29 cellular contexts compared by ENCODE assay signal in the genomic region with DNA sequence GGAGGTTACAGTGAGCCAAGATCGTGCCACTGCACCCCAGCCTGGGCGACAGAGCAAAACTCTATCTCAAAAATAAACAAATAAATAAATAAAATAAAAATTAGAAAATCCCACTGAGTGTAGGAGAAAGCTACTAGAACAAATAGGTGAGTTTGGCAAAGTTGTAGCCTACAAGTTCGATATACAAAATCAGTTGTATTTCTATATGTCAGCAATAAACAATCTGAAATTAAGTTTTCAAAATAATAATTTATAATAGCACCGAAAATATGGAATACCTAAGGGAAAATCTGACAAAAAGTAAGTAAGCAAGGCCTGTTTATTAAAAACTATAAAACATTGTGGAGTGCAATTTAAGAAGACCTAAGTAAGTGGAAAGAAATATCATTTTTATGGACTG. TPM values are rescaled to one million over a fixed set of nuclear protein-coding genes. Genes with fewer than 3 reads are reported as not detected.
DNase-seq lines count a peak whose midpoint lies in the region; ATAC-seq, FAIRE-seq and TF ChIP-seq lines count a peak whose summit lies in the region.
"Had no signal": no experiment of that assay in that cellular context is flagged by ENCODE, and none has a peak within 500 bp of the region (broad histone marks: within the 10 kb centered on the region; RNA-seq: fewer than 3 reads in every experiment).

No MANE protein-coding gene starts in this region.

- POLR2A ChIA-PET in HepG2 (lab: Yijun Ruan, JAX): no interaction called here
- POLR2A ChIA-PET in K562 (lab: Yijun Ruan, JAX): no interaction called here

- H3K36me3 ChIP-seq in HepG2 (replicated peaks in 1 of 2; ENCODE audit: control insufficient read depth in 1 of 2, insufficient read depth in 2 of 2, low read length in 2 of 2) (no peaks in the 10 kb centered on the region), right lobe of liver (no peaks in the 10 kb centered on the region), K562 (ENCODE audit: control insufficient read depth, insufficient read depth, low read length) (no peaks in the 10 kb centered on the region)
- H3K36me3 ChIP-seq: BE2C, BLaER1 had no signal

- H3K79me2 ChIP-seq in HepG2 (ENCODE audit: insufficient read depth, low read length): no peaks in the 10 kb centered on the region
- H3K79me2 ChIP-seq in K562 (ENCODE audit: control insufficient read depth, insufficient read depth, low read length): no peaks in the 10 kb centered on the region

- CTCF ChIA-PET in HepG2 (lab: Yijun Ruan, JAX; ENCODE audit: low intra/inter-chr PET ratio, low total read pairs) (no interaction called here), K562 (lab: Yijun Ruan, JAX; ENCODE audit: low intra/inter-chr PET ratio) (no interaction called here)

- H3K4me2 ChIP-seq in HepG2 (ENCODE audit: low read depth, low read length) (no peak overlapping the region), K562 (ENCODE audit: insufficient read depth, low read length) (no peak overlapping the region)
- H3K4me2 ChIP-seq: BLaER1 had no signal

- peaks cover 0 to 2% of the 10 kb centered on the region in 2 experiments; a peak in 2 of 5 replicates for H3K27me3 ChIP-seq in HepG2 (ENCODE audit: control insufficient read depth in 1 of 2, insufficient read depth in 2 of 2, low read length in 2 of 2)
- H3K27me3 ChIP-seq in right lobe of liver: no peaks in the 10 kb centered on the region
- H3K27me3 ChIP-seq in K562 (ENCODE audit: control insufficient read depth in 2 of 2, insufficient read depth in 2 of 2, low read length in 2 of 2): no peaks in the 10 kb centered on the region
- H3K27me3 ChIP-seq: BE2C, BLaER1 had no signal

- no peak for TF ChIP-seq POLR2A in HepG2 (IDR thresholded peaks at IDR 0.05; ENCODE audit: insufficient read depth in 1 of 2, low read depth in 2 of 2, low read length in 2 of 2)
- no peak for TF ChIP-seq POLR2A in right lobe of liver (IDR thresholded peaks at IDR 0.05)
- TF ChIP-seq POLR2A in K562 (conservative IDR thresholded peaks at IDR 0.05): no peak

- FAIRE-seq in HepG2 (lab: Jason Lieb, UNC) (no peak), K562 (lab: Jason Lieb, UNC) (no peak)
- FAIRE-seq: GM12878, GM12892, GM18507 had no signal

- WGBS in HepG2 (ENCODE audit: low lambda C conversion rate): 7% methylated on average over 4 of the region's 4 CpGs
- 27% methylated on average over 2 of the region's 4 CpGs for WGBS in right lobe of liver (ENCODE audit: insufficient coverage, low coverage, low lambda C conversion rate, missing lambda C conversion rate)
- 2% methylated on average over 4 of the region's 4 CpGs for WGBS in K562 (ENCODE audit: insufficient coverage, low coverage, missing lambda C conversion rate)

- TF ChIP-seq CTCF in HepG2 (CRISPR knock-in tag; IDR thresholded peaks at IDR 0.05) (no peak), right lobe of liver (IDR thresholded peaks at IDR 0.05) (no peak), K562 (IDR thresholded peaks at IDR 0.05 in 2 of 3, conservative IDR thresholded peaks at IDR 0.05 in 1 of 3; ENCODE audit: insufficient read depth in 2 of 3, low read depth in 1 of 3, low read length in 3 of 3) (no peak)

- in situ Hi-C loops in HepG2 (cut with HindIII; ENCODE audit: extremely low pct_ligation_motif_present, low pct_unique_long_range_greater_than_20kb): no loop called here
- in situ Hi-C loops in K562 (cut with MboI): no loop called here

- H2AFZ ChIP-seq in HepG2 (ENCODE audit: low read length) (no peak overlapping the region), K562 (ENCODE audit: low read depth, low read length) (no peak overlapping the region)

- TF ChIP-seq EP300 in HepG2 (IDR thresholded peaks at IDR 0.05; ENCODE audit: low read depth in 2 of 2, low read length in 2 of 2) (no peak), HepG2 (CRISPR knock-in tag; IDR thresholded peaks at IDR 0.05; ENCODE audit: borderline replicate concordance) (no peak), K562 (IDR thresholded peaks at IDR 0.05; ENCODE audit: low read length) (no peak)

- no peaks in the 10 kb centered on the region for H4K20me1 ChIP-seq in HepG2 (ENCODE audit: insufficient read depth, low read length)
- H4K20me1 ChIP-seq in K562 (replicated peaks; ENCODE audit: control insufficient read depth, insufficient read depth, low read length): no peaks in the 10 kb centered on the region
- H4K20me1 ChIP-seq: BLaER1 had no signal

- BruUV-seq in HepG2 (replicated peaks; lab: Mats Ljungman, UMichigan) (no TSS peak), K562 (replicated peaks; lab: Mats Ljungman, UMichigan) (no TSS peak)

- H3K9ac ChIP-seq in HepG2 (ENCODE audit: insufficient read depth, low read depth, low read length) (no peak overlapping the region), K562 (ENCODE audit: insufficient read depth in 1 of 2, low read depth in 2 of 2, low read length in 2 of 2) (no peak overlapping the region)
- H3K9ac ChIP-seq: BLaER1 had no signal

- DNase-seq in HepG2 (ENCODE audit: low spot score) (no peak), right lobe of liver (no peak), K562 (ENCODE audit: extremely low read depth in 1 of 4, low spot score in 3 of 4) (no peak)
- DNase-seq: ACHN; BE2C; C1 segment of cervical spinal cord; CD4-positive, alpha-beta memory T cell; CD4-positive, CD25-positive, alpha-beta regulatory T cell; CD8-positive, alpha-beta memory T cell; COR-L47; DMS 273 treated with DMSO at 0.1 percent for 48 hours; DMS153; DMS53; DMS79; DND-41; EL; GDM1 had no signal

- H3K9me3 ChIP-seq in HepG2 (ENCODE audit: low read length) (no peaks in the 10 kb centered on the region), right lobe of liver (no peaks in the 10 kb centered on the region), K562 (replicated peaks; ENCODE audit: control insufficient read depth, insufficient read depth, low read depth, low read length) (no peaks in the 10 kb centered on the region)
- H3K9me3 ChIP-seq: BE2C had no signal

- intact Hi-C loops in HepG2 (cut with micrococcal nuclease; ENCODE audit: unreplicated experiment): no loop called here
- intact Hi-C loops in right lobe of liver (cut with DNase I): no loop called here
- intact Hi-C loops in K562 (cut with micrococcal nuclease): no loop called here

- H3K27ac ChIP-seq in HepG2 (ENCODE audit: extremely low read length, insufficient read depth, low read length) (no peak overlapping the region), right lobe of liver (no peak overlapping the region), K562 (ENCODE audit: extremely low read depth, low read depth, low read length) (no peak overlapping the region)
- H3K27ac ChIP-seq: 22Rv1, BLaER1 had no signal

- no peak for ATAC-seq in HepG2
- ATAC-seq in right lobe of liver: no peak
- no peak for ATAC-seq in K562
- ATAC-seq in HG02642 (IDR thresholded peaks at IDR 0.05; ENCODE audit: poor library complexity, unreplicated experiment): no peak
- ATAC-seq: GM12878 had no signal

- no peaks in the 10 kb centered on the region for H3K4me1 ChIP-seq in HepG2 (ENCODE audit: insufficient read depth, low read length)
- H3K4me1 ChIP-seq in right lobe of liver: no peaks in the 10 kb centered on the region
- H3K4me1 ChIP-seq in K562 (replicated peaks in 1 of 2; ENCODE audit: control insufficient read depth in 2 of 2, insufficient read depth in 2 of 2, low read length in 2 of 2): no peaks in the 10 kb centered on the region
- H3K4me1 ChIP-seq: BE2C had no signal

- TF ChIP-seq RAD21 in HepG2 (CRISPR knock-in tag; IDR thresholded peaks at IDR 0.05) (no peak), K562 (CRISPR knock-in tag; conservative IDR thresholded peaks at IDR 0.05 in 1 of 2, IDR thresholded peaks at IDR 0.05 in 1 of 2) (no peak)

- no peaks in the 10 kb centered on the region for H3K9me1 ChIP-seq in K562 (ENCODE audit: control insufficient read depth, insufficient read depth, low read length)

- no peak overlapping the region for H3K4me3 ChIP-seq in HepG2 (replicated peaks in 1 of 3; ENCODE audit: insufficient read depth in 1 of 3, low read depth in 2 of 3, low read length in 3 of 3)
- H3K4me3 ChIP-seq in right lobe of liver: no peak overlapping the region
- H3K4me3 ChIP-seq in K562: no peak overlapping the region
- H3K4me3 ChIP-seq: BLaER1, GM12878 had no signal

RNA-seq across cellular contexts. Expression of a gene that starts 5.1 kb away (rescaled TPM):
- not detected in 2 replicates for total RNA-seq in HepG2 (2016; rRNA removed; fragmentation: Illumina TruSeq; extraction: Trizol)
- not detected in 2 replicates for total RNA-seq in HepG2 (2016; cell fraction: cytosol; rRNA removed; fragmentation: Illumina TruSeq; extraction: Trizol; ENCODE audit: low read depth)
- total RNA-seq in HepG2 (2016; cell fraction: insoluble cytoplasmic fraction; rRNA removed; fragmentation: Illumina TruSeq; extraction: Trizol): not detected in 2 replicates
- total RNA-seq in HepG2 (2016; cell fraction: membrane; rRNA removed; fragmentation: Illumina TruSeq; extraction: Trizol): not detected in 2 replicates
- not detected in 2 replicates for total RNA-seq in HepG2 (2016; cell fraction: nucleus; rRNA removed; fragmentation: Illumina TruSeq; extraction: Trizol)
- not detected in 2 replicates for polyA plus RNA-seq in HepG2 (2011; rRNA removed)
- polyA plus RNA-seq in HepG2 (2011; cell fraction: cytosol; rRNA removed): not detected in 2 replicates
- not detected in 2 replicates for polyA plus RNA-seq in HepG2 (2011; cell fraction: nucleus; rRNA removed)
- not detected in 2 replicates for polyA plus RNA-seq in HepG2 (2012)
- not detected in 2 replicates for polyA plus RNA-seq in HepG2 (2016; cell fraction: cytosol; fragmentation: Illumina TruSeq; extraction: Trizol; ENCODE audit: low read depth)
- not detected in 2 replicates for polyA plus RNA-seq in HepG2 (2016; cell fraction: insoluble cytoplasmic fraction; fragmentation: Illumina TruSeq; extraction: Trizol; ENCODE audit: low read depth)
- not detected in 2 replicates for polyA plus RNA-seq in HepG2 (2016; cell fraction: membrane; fragmentation: Illumina TruSeq; extraction: Trizol; ENCODE audit: low read depth)
- not detected in 2 replicates for polyA plus RNA-seq in HepG2 (2016; cell fraction: nucleus; fragmentation: Illumina TruSeq; extraction: Trizol; ENCODE audit: insufficient read depth, low read depth)
- not detected in 2 replicates for polyA minus RNA-seq in HepG2 (2011; rRNA and poly(A)+ RNA removed; ENCODE audit: low replicate concordance)
- polyA minus RNA-seq in HepG2 (2011; cell fraction: cytosol; rRNA and poly(A)+ RNA removed): not detected in 2 replicates
- not detected in 2 replicates for polyA minus RNA-seq in HepG2 (2011; cell fraction: nucleus; rRNA and poly(A)+ RNA removed)
- total RNA-seq in right lobe of liver: not detected
- not detected in 2 replicates for total RNA-seq in K562 (2011; cell fraction: chromatin; rRNA removed; ENCODE audit: low replicate concordance)
- not detected in 2 replicates for total RNA-seq in K562 (2011; cell fraction: nucleolus; rRNA removed)
- total RNA-seq in K562 (2011; cell fraction: nucleoplasm; rRNA removed): not detected in 2 replicates
- not detected in 2 replicates for total RNA-seq in K562 (2014; rRNA removed)
- not detected in 2 replicates for total RNA-seq in K562 (2014; rRNA removed; fragmentation: Illumina TruSeq; extraction: Trizol)
- not detected in 2 replicates for total RNA-seq in K562 (2015; rRNA removed; fragmentation: Illumina TruSeq; extraction: Trizol)
- total RNA-seq in K562 (2021): not detected in 2 replicates
- polyA plus RNA-seq in K562 (2011; rRNA removed): not detected in 2 replicates
- polyA plus RNA-seq in K562 (2011; cell fraction: cytosol; rRNA removed): not detected in 2 replicates
- not detected in 2 replicates for polyA plus RNA-seq in K562 (2011; cell fraction: nucleus; rRNA removed)
- not detected in 2 replicates for polyA plus RNA-seq in K562 (2012)
- not detected in 2 replicates for polyA plus RNA-seq in K562 (2014; fragmentation: Illumina TruSeq; extraction: Trizol)
- not detected for polyA plus RNA-seq in K562 (2014; fragmentation: Nextera tagmentation; extraction: Ambion mirVana)
- polyA plus RNA-seq in K562 (2014; rRNA removed): not detected in 2 replicates
- not detected in 2 replicates for polyA minus RNA-seq in K562 (2011; rRNA and poly(A)+ RNA removed)
- not detected in 2 replicates for polyA minus RNA-seq in K562 (2011; cell fraction: cytosol; rRNA and poly(A)+ RNA removed)
- not detected in 2 replicates for polyA minus RNA-seq in K562 (2011; cell fraction: nucleus; rRNA and poly(A)+ RNA removed)
- total RNA-seq: A172; A673; CD4-positive, alpha-beta memory T cell; CD4-positive, CD25-positive, alpha-beta regulatory T cell; CD8-positive, alpha-beta memory T cell; Daoy; G401; GM12878 had no signal
- polyA plus RNA-seq: AG04450; CD14-positive monocyte; CD4-positive, alpha-beta memory T cell; CD4-positive, CD25-positive, alpha-beta regulatory T cell; CD8-positive, alpha-beta memory T cell; GM12878 had no signal

RNA-seq across cellular contexts. Expression of a gene that starts 27.1 kb away (rescaled TPM):
- total RNA-seq in HepG2 (2016; rRNA removed; fragmentation: Illumina TruSeq; extraction: Trizol) (not detected in 2 replicates), right lobe of liver (not detected), K562 (2014; rRNA removed) (not detected in 2 replicates), K562 (2014; rRNA removed; fragmentation: Illumina TruSeq; extraction: Trizol) (not detected in 2 replicates), K562 (2015; rRNA removed; fragmentation: Illumina TruSeq; extraction: Trizol) (not detected in 2 replicates), K562 (2021) (not detected in 2 replicates)
- not detected in 2 replicates for total RNA-seq in HepG2 (2016; cell fraction: cytosol; rRNA removed; fragmentation: Illumina TruSeq; extraction: Trizol; ENCODE audit: low read depth)
- not detected in 2 replicates for total RNA-seq in HepG2 (2016; cell fraction: insoluble cytoplasmic fraction; rRNA removed; fragmentation: Illumina TruSeq; extraction: Trizol)
- total RNA-seq in HepG2 (2016; cell fraction: membrane; rRNA removed; fragmentation: Illumina TruSeq; extraction: Trizol): not detected in 2 replicates
- not detected in 2 replicates for total RNA-seq in HepG2 (2016; cell fraction: nucleus; rRNA removed; fragmentation: Illumina TruSeq; extraction: Trizol)
- polyA plus RNA-seq in HepG2 (2011; rRNA removed) (not detected in 2 replicates), K562 (2011; rRNA removed) (not detected in 2 replicates), K562 (2014; fragmentation: Illumina TruSeq; extraction: Trizol) (not detected in 2 replicates), K562 (2014; fragmentation: Nextera tagmentation; extraction: Ambion mirVana) (not detected), K562 (2014; rRNA removed) (not detected in 2 replicates)
- polyA plus RNA-seq in HepG2 (2011; cell fraction: cytosol; rRNA removed): not detected in 2 replicates
- not detected in 2 replicates for polyA plus RNA-seq in HepG2 (2011; cell fraction: nucleus; rRNA removed)
- polyA plus RNA-seq in HepG2 (2012): not detected in 2 replicates
- polyA plus RNA-seq in HepG2 (2016; cell fraction: cytosol; fragmentation: Illumina TruSeq; extraction: Trizol; ENCODE audit: low read depth): not detected in 2 replicates
- polyA plus RNA-seq in HepG2 (2016; cell fraction: insoluble cytoplasmic fraction; fragmentation: Illumina TruSeq; extraction: Trizol; ENCODE audit: low read depth): not detected in 2 replicates
- polyA plus RNA-seq in HepG2 (2016; cell fraction: membrane; fragmentation: Illumina TruSeq; extraction: Trizol; ENCODE audit: low read depth): not detected in 2 replicates
- not detected in 2 replicates for polyA plus RNA-seq in HepG2 (2016; cell fraction: nucleus; fragmentation: Illumina TruSeq; extraction: Trizol; ENCODE audit: insufficient read depth, low read depth)
- polyA minus RNA-seq in HepG2 (2011; rRNA and poly(A)+ RNA removed; ENCODE audit: low replicate concordance): not detected in 2 replicates
- not detected in 2 replicates for polyA minus RNA-seq in HepG2 (2011; cell fraction: cytosol; rRNA and poly(A)+ RNA removed)
- not detected in 2 replicates for polyA minus RNA-seq in HepG2 (2011; cell fraction: nucleus; rRNA and poly(A)+ RNA removed)
- total RNA-seq in K562 (2011; cell fraction: chromatin; rRNA removed; ENCODE audit: low replicate concordance): not detected in 2 replicates
- total RNA-seq in K562 (2011; cell fraction: nucleolus; rRNA removed): not detected in 2 replicates
- not detected in 2 replicates for total RNA-seq in K562 (2011; cell fraction: nucleoplasm; rRNA removed)
- polyA plus RNA-seq in K562 (2011; cell fraction: cytosol; rRNA removed): not detected in 2 replicates
- not detected in 2 replicates for polyA plus RNA-seq in K562 (2011; cell fraction: nucleus; rRNA removed)
- polyA plus RNA-seq in K562 (2012): not detected in 2 replicates
- not detected in 2 replicates for polyA minus RNA-seq in K562 (2011; rRNA and poly(A)+ RNA removed)
- polyA minus RNA-seq in K562 (2011; cell fraction: cytosol; rRNA and poly(A)+ RNA removed): not detected in 2 replicates
- not detected in 2 replicates for polyA minus RNA-seq in K562 (2011; cell fraction: nucleus; rRNA and poly(A)+ RNA removed)
- total RNA-seq: A172; A673; CD4-positive, alpha-beta memory T cell; CD4-positive, CD25-positive, alpha-beta regulatory T cell; CD8-positive, alpha-beta memory T cell; Daoy; G401; GM12878 had no signal
- polyA plus RNA-seq: AG04450; CD14-positive monocyte; CD4-positive, alpha-beta memory T cell; CD4-positive, CD25-positive, alpha-beta regulatory T cell; CD8-positive, alpha-beta memory T cell; GM12878 had no signal

RNA-seq across cellular contexts. Expression of a gene that starts 42.7 kb away (rescaled TPM):
- total RNA-seq in HepG2 (2016; rRNA removed; fragmentation: Illumina TruSeq; extraction: Trizol) (not detected in 2 replicates), right lobe of liver (not detected), K562 (2014; rRNA removed) (not detected in 2 replicates), K562 (2014; rRNA removed; fragmentation: Illumina TruSeq; extraction: Trizol) (not detected in 2 replicates), K562 (2015; rRNA removed; fragmentation: Illumina TruSeq; extraction: Trizol) (not detected in 2 replicates), K562 (2021) (not detected in 2 replicates)
- not detected in 2 replicates for total RNA-seq in HepG2 (2016; cell fraction: cytosol; rRNA removed; fragmentation: Illumina TruSeq; extraction: Trizol; ENCODE audit: low read depth)
- not detected in 2 replicates for total RNA-seq in HepG2 (2016; cell fraction: insoluble cytoplasmic fraction; rRNA removed; fragmentation: Illumina TruSeq; extraction: Trizol)
- total RNA-seq in HepG2 (2016; cell fraction: membrane; rRNA removed; fragmentation: Illumina TruSeq; extraction: Trizol): not detected in 2 replicates
- not detected in 2 replicates for total RNA-seq in HepG2 (2016; cell fraction: nucleus; rRNA removed; fragmentation: Illumina TruSeq; extraction: Trizol)
- polyA plus RNA-seq in HepG2 (2011; rRNA removed) (not detected in 2 replicates), K562 (2011; rRNA removed) (not detected in 2 replicates), K562 (2014; fragmentation: Illumina TruSeq; extraction: Trizol) (not detected in 2 replicates), K562 (2014; fragmentation: Nextera tagmentation; extraction: Ambion mirVana) (not detected), K562 (2014; rRNA removed) (not detected in 2 replicates)
- polyA plus RNA-seq in HepG2 (2011; cell fraction: cytosol; rRNA removed): not detected in 2 replicates
- polyA plus RNA-seq in HepG2 (2011; cell fraction: nucleus; rRNA removed): not detected in 2 replicates
- polyA plus RNA-seq in HepG2 (2012): not detected in 2 replicates
- polyA plus RNA-seq in HepG2 (2016; cell fraction: cytosol; fragmentation: Illumina TruSeq; extraction: Trizol; ENCODE audit: low read depth): not detected in 2 replicates
- not detected in 2 replicates for polyA plus RNA-seq in HepG2 (2016; cell fraction: insoluble cytoplasmic fraction; fragmentation: Illumina TruSeq; extraction: Trizol; ENCODE audit: low read depth)
- not detected in 2 replicates for polyA plus RNA-seq in HepG2 (2016; cell fraction: membrane; fragmentation: Illumina TruSeq; extraction: Trizol; ENCODE audit: low read depth)
- polyA plus RNA-seq in HepG2 (2016; cell fraction: nucleus; fragmentation: Illumina TruSeq; extraction: Trizol; ENCODE audit: insufficient read depth, low read depth): not detected in 2 replicates
- not detected in 2 replicates for polyA minus RNA-seq in HepG2 (2011; rRNA and poly(A)+ RNA removed; ENCODE audit: low replicate concordance)
- not detected in 2 replicates for polyA minus RNA-seq in HepG2 (2011; cell fraction: cytosol; rRNA and poly(A)+ RNA removed)
- polyA minus RNA-seq in HepG2 (2011; cell fraction: nucleus; rRNA and poly(A)+ RNA removed): not detected in 2 replicates
- total RNA-seq in K562 (2011; cell fraction: chromatin; rRNA removed; ENCODE audit: low replicate concordance): not detected in 2 replicates
- total RNA-seq in K562 (2011; cell fraction: nucleolus; rRNA removed): not detected in 2 replicates
- total RNA-seq in K562 (2011; cell fraction: nucleoplasm; rRNA removed): not detected in 2 replicates
- not detected in 2 replicates for polyA plus RNA-seq in K562 (2011; cell fraction: cytosol; rRNA removed)
- not detected in 2 replicates for polyA plus RNA-seq in K562 (2011; cell fraction: nucleus; rRNA removed)
- not detected in 2 replicates for polyA plus RNA-seq in K562 (2012)
- not detected in 2 replicates for polyA minus RNA-seq in K562 (2011; rRNA and poly(A)+ RNA removed)
- polyA minus RNA-seq in K562 (2011; cell fraction: cytosol; rRNA and poly(A)+ RNA removed): not detected in 2 replicates
- polyA minus RNA-seq in K562 (2011; cell fraction: nucleus; rRNA and poly(A)+ RNA removed): not detected in 2 replicates
- total RNA-seq: A172; A673; CD4-positive, alpha-beta memory T cell; CD4-positive, CD25-positive, alpha-beta regulatory T cell; CD8-positive, alpha-beta memory T cell; Daoy; G401; GM12878 had no signal
- polyA plus RNA-seq: AG04450; CD14-positive monocyte; CD4-positive, alpha-beta memory T cell; CD4-positive, CD25-positive, alpha-beta regulatory T cell; CD8-positive, alpha-beta memory T cell; GM12878 had no signal

RNA-seq across cellular contexts. Expression of a gene that starts 54.9 kb away (rescaled TPM):
- total RNA-seq in HepG2 (2016; rRNA removed; fragmentation: Illumina TruSeq; extraction: Trizol): not detected in 2 replicates
- not detected in 2 replicates for total RNA-seq in HepG2 (2016; cell fraction: cytosol; rRNA removed; fragmentation: Illumina TruSeq; extraction: Trizol; ENCODE audit: low read depth)
- total RNA-seq in HepG2 (2016; cell fraction: insoluble cytoplasmic fraction; rRNA removed; fragmentation: Illumina TruSeq; extraction: Trizol): not detected in 2 replicates
- total RNA-seq in HepG2 (2016; cell fraction: membrane; rRNA removed; fragmentation: Illumina TruSeq; extraction: Trizol): not detected in 2 replicates
- total RNA-seq in HepG2 (2016; cell fraction: nucleus; rRNA removed; fragmentation: Illumina TruSeq; extraction: Trizol): not detected in 2 replicates
- not detected in 2 replicates for polyA plus RNA-seq in HepG2 (2011; rRNA removed)
- polyA plus RNA-seq in HepG2 (2011; cell fraction: cytosol; rRNA removed): not detected in 2 replicates
- polyA plus RNA-seq in HepG2 (2011; cell fraction: nucleus; rRNA removed): not detected in 2 replicates
- polyA plus RNA-seq in HepG2 (2012): not detected in 2 replicates
- not detected in 2 replicates for polyA plus RNA-seq in HepG2 (2016; cell fraction: cytosol; fragmentation: Illumina TruSeq; extraction: Trizol; ENCODE audit: low read depth)
- not detected in 2 replicates for polyA plus RNA-seq in HepG2 (2016; cell fraction: insoluble cytoplasmic fraction; fragmentation: Illumina TruSeq; extraction: Trizol; ENCODE audit: low read depth)
- not detected in 2 replicates for polyA plus RNA-seq in HepG2 (2016; cell fraction: membrane; fragmentation: Illumina TruSeq; extraction: Trizol; ENCODE audit: low read depth)
- polyA plus RNA-seq in HepG2 (2016; cell fraction: nucleus; fragmentation: Illumina TruSeq; extraction: Trizol; ENCODE audit: insufficient read depth, low read depth): not detected in 2 replicates
- polyA minus RNA-seq in HepG2 (2011; rRNA and poly(A)+ RNA removed; ENCODE audit: low replicate concordance): not detected in 2 replicates
- not detected in 2 replicates for polyA minus RNA-seq in HepG2 (2011; cell fraction: cytosol; rRNA and poly(A)+ RNA removed)
- not detected in 2 replicates for polyA minus RNA-seq in HepG2 (2011; cell fraction: nucleus; rRNA and poly(A)+ RNA removed)
- total RNA-seq in right lobe of liver: not detected
- total RNA-seq in K562 (2011; cell fraction: chromatin; rRNA removed; ENCODE audit: low replicate concordance): not detected in 2 replicates
- total RNA-seq in K562 (2011; cell fraction: nucleolus; rRNA removed): not detected in 2 replicates
- total RNA-seq in K562 (2011; cell fraction: nucleoplasm; rRNA removed): not detected in 2 replicates
- total RNA-seq in K562 (2014; rRNA removed): not detected in 2 replicates
- not detected in 2 replicates for total RNA-seq in K562 (2014; rRNA removed; fragmentation: Illumina TruSeq; extraction: Trizol)
- total RNA-seq in K562 (2015; rRNA removed; fragmentation: Illumina TruSeq; extraction: Trizol): not detected in 2 replicates
- not detected in 2 replicates for total RNA-seq in K562 (2021)
- not detected in 2 replicates for polyA plus RNA-seq in K562 (2011; rRNA removed)
- not detected in 2 replicates for polyA plus RNA-seq in K562 (2011; cell fraction: cytosol; rRNA removed)
- not detected in 2 replicates for polyA plus RNA-seq in K562 (2011; cell fraction: nucleus; rRNA removed)
- polyA plus RNA-seq in K562 (2012): not detected in 2 replicates
- polyA plus RNA-seq in K562 (2014; fragmentation: Illumina TruSeq; extraction: Trizol): not detected in 2 replicates
- polyA plus RNA-seq in K562 (2014; fragmentation: Nextera tagmentation; extraction: Ambion mirVana): not detected
- not detected in 2 replicates for polyA plus RNA-seq in K562 (2014; rRNA removed)
- polyA minus RNA-seq in K562 (2011; rRNA and poly(A)+ RNA removed): not detected in 2 replicates
- not detected in 2 replicates for polyA minus RNA-seq in K562 (2011; cell fraction: cytosol; rRNA and poly(A)+ RNA removed)
- not detected in 2 replicates for polyA minus RNA-seq in K562 (2011; cell fraction: nucleus; rRNA and poly(A)+ RNA removed)
- total RNA-seq: A172; A673; CD4-positive, alpha-beta memory T cell; CD4-positive, CD25-positive, alpha-beta regulatory T cell; CD8-positive, alpha-beta memory T cell; Daoy; G401; GM12878 had no signal
- polyA plus RNA-seq: AG04450; CD14-positive monocyte; CD4-positive, alpha-beta memory T cell; CD4-positive, CD25-positive, alpha-beta regulatory T cell; CD8-positive, alpha-beta memory T cell; GM12878 had no signal
